Comparison of ENCODE assay signal across 16 cellular contexts in the genomic region with DNA sequence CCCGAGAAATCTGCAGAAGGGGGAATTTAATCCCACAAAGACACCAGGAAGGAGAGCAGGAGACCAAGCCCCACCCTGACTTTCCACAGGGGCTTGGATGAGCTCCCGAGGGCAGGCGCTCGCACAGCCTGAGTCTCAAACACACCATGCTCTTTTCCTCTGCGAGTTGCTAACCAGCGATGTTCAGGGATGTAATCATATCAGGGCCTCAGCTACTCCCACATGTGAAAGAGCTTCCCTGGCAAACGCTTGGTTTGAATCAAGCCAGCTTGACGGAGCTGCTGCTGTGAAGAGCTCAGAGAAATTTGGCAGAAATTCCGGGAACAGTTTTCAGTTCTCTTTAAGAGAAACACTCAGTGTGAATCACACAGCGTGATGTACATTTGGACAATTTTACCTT.
A peak's percentile ranks its signal among the peaks of the same experiment; 100 is the strongest.
DNase-seq lines count a peak whose midpoint lies in the region; ATAC-seq and TF ChIP-seq lines count a peak whose summit lies in the region.
"Had no signal": no experiment of that assay in that cellular context is flagged by ENCODE, and none has a peak within 500 bp of the region (broad histone marks: within the 10 kb centered on the region; RNA-seq: fewer than 3 reads in every experiment).

No MANE protein-coding gene starts in this region.

- peaks cover 5% of the 10 kb centered on the region for H3K27me3 ChIP-seq in adipocyte (replicated peaks; ENCODE audit: control insufficient read depth, insufficient read depth, low read length)
- no peaks in the 10 kb centered on the region for H3K27me3 ChIP-seq in gastroesophageal sphincter
- H3K27me3 ChIP-seq in testis: no peaks in the 10 kb centered on the region
- H3K27me3 ChIP-seq: thyroid gland had no signal

- WGBS in gastroesophageal sphincter (ENCODE audit: low coverage in 1 of 2), 2 donors: 49 to 50% methylated on average over 10 of the region's 10 CpGs
- 18 to 35% methylated on average over 10 of the region's 10 CpGs for WGBS in testis, 2 donors

- DNase-seq in adipocyte (ENCODE audit: low read depth): no peak
- DNase-seq in middle frontal gyrus (ENCODE audit: extremely low spot score, low spot score): peak; percentile 75
- DNase-seq in testis: peak; percentile 73
- no peak for DNase-seq in stimulated activated CD4-positive, alpha-beta T cell treated with anti-CD3 and anti-CD28 coated beads, Interleukin-4, amount 100 ng/mL, for 1 hour
- DNase-seq in NCI-H345 (lab: John Stamatoyannopoulos, UW): no peak
- DNase-seq: activated T-cell treated with anti-CD3 and anti-CD28 coated beads, Interleukin-2, amount 50 U/mL, for 48 hours; islet precursor cell; natural killer cell; NCI-H2029 treated with DMSO at 0.1 percent for 48 hours; RPMI8226; T1000; thyroid gland had no signal

- H3K4me3 ChIP-seq in adipocyte (ENCODE audit: low read length) (peak overlapping the region; percentile 35), gastroesophageal sphincter (no peak overlapping the region), testis (no peak overlapping the region)
- H3K4me3 ChIP-seq: thyroid gland had no signal

- TF ChIP-seq EP300 in gastroesophageal sphincter (IDR thresholded peaks at IDR 0.05): no peak

- peak; percentile 73 for ATAC-seq in gastroesophageal sphincter
- ATAC-seq in GM21390 (IDR thresholded peaks at IDR 0.05; ENCODE audit: unreplicated experiment): no peak
- ATAC-seq: activated CD4-positive, CD25-positive, alpha-beta regulatory T cell treated with anti-CD3 and anti-CD28 coated beads, Interleukin-2, amount 50 U/mL, for 24 hours; natural killer cell; stimulated activated memory B cell treated with anti-CD40 and anti-IgM and Interleukin-4, amounts not matched to agents 10 μg/mL and 1 μg/mL and 100 μg/mL, for 72 hours had no signal

- no peak for TF ChIP-seq CTCF in gastroesophageal sphincter (IDR thresholded peaks at IDR 0.05)
- no peak for TF ChIP-seq CTCF in testis (IDR thresholded peaks at IDR 0.05)

- H3K9me3 ChIP-seq in adipocyte (ENCODE audit: control insufficient read depth, low read length) (no peaks in the 10 kb centered on the region), gastroesophageal sphincter (peaks cover 0 to 9% (median 0%) of the 10 kb centered on the region in 3 donors), testis (no peaks in the 10 kb centered on the region)
- H3K9me3 ChIP-seq: thyroid gland had no signal

- peak overlapping the region; percentile 5 for H3K9ac ChIP-seq in adipocyte (ENCODE audit: low read length)

- H3K27ac ChIP-seq in gastroesophageal sphincter (peak overlapping the region in 3 of 4 donors; percentile 7 to 42 (median 31)), testis (no peak overlapping the region)
- H3K27ac ChIP-seq: thyroid gland had no signal

- H3K4me1 ChIP-seq in adipocyte (ENCODE audit: control insufficient read depth, insufficient read depth, low read length) (peaks cover 13% of the 10 kb centered on the region), gastroesophageal sphincter (peaks cover 0 to 7% (median 0%) of the 10 kb centered on the region in 3 donors), testis (no peaks in the 10 kb centered on the region)
- H3K4me1 ChIP-seq: thyroid gland had no signal

- intact Hi-C loops in testis (cut with DNase I; ENCODE audit: low total_unique reads): no loop called here

- H3K36me3 ChIP-seq in adipocyte (ENCODE audit: control insufficient read depth, insufficient read depth, low read length, severe bottlenecking) (no peaks in the 10 kb centered on the region), gastroesophageal sphincter (no peaks in the 10 kb centered on the region), testis (ENCODE audit: low read depth, missing control alignments) (no peaks in the 10 kb centered on the region)
- H3K36me3 ChIP-seq: thyroid gland had no signal

- TF ChIP-seq POLR2A in gastroesophageal sphincter (IDR thresholded peaks at IDR 0.05) (no peak), testis (IDR thresholded peaks at IDR 0.05) (no peak)

Comparison
In these comparisons a context has a peak if more than half of its experiments do, and no peak if none do; other contexts are left out.
1. DNase-seq: peak in middle frontal gyrus (single experiment) and testis (single experiment); none in adipocyte (single experiment), stimulated activated CD4-positive, alpha-beta T cell treated with anti-CD3 and anti-CD28 coated beads, Interleukin-4, amount 100 ng/mL, for 1 hour (single experiment) and NCI-H345 (single experiment).
2. H3K27ac ChIP-seq: peak in gastroesophageal sphincter (3 of 4); none in testis (0 of 2).